In genomic region chr19:40599331-40600085, GRCh38 we compare ENCODE assay signal across 8 cellular contexts. TPM values are rescaled to one million over a fixed set of nuclear protein-coding genes. Genes with fewer than 3 reads are reported as not detected.
DNase-seq lines count a peak whose midpoint lies in the region; ATAC-seq and TF ChIP-seq lines count a peak whose summit lies in the region.

No MANE protein-coding gene starts in this region.

- H3K4me1 Mint-ChIP-seq in activated CD8-positive, alpha-beta T cell treated with anti-CD3 and anti-CD28 coated beads, Interleukin-2, amount 10 ng/mL, durations not matched to agents 7 days and 5 days (ENCODE audit: low read depth): peaks cover 65% of the 10 kb centered on the region
- peaks cover 32% of the 10 kb centered on the region for H3K4me1 Mint-ChIP-seq in type B pancreatic cell (ENCODE audit: unreplicated experiment)

- H3K36me3 Mint-ChIP-seq in activated CD8-positive, alpha-beta T cell treated with anti-CD3 and anti-CD28 coated beads, Interleukin-2, amount 10 ng/mL, durations not matched to agents 7 days and 5 days (ENCODE audit: low read depth): no peaks in the 10 kb centered on the region
- H3K36me3 Mint-ChIP-seq in type B pancreatic cell: no peaks in the 10 kb centered on the region

- POLR2A ChIA-PET in activated CD8-positive, alpha-beta T cell treated with anti-CD3 and anti-CD28 coated beads, Interleukin-2, amount 10 ng/mL, durations not matched to agents 7 days and 5 days (lab: Charles Lee): interaction anchor here (1.5 to 2.1 kb wide), 2 partner anchors 9 to 51 kb away, joined by 3 to 7 read pairs; no protein-coding TSS in a partner anchor

- CTCF ChIA-PET in activated CD8-positive, alpha-beta T cell treated with anti-CD3 and anti-CD28 coated beads, Interleukin-2, amount 10 ng/mL, durations not matched to agents 7 days and 5 days (lab: Charles Lee): interaction anchor here (1.0 to 8.5 kb wide), 14 partner anchors 14 to 459 kb away, joined by 3 to 62 read pairs (median 4); partner anchors contain the start of gene BLVRB

- no peak overlapping the region for H3K27ac Mint-ChIP-seq in activated CD8-positive, alpha-beta T cell treated with anti-CD3 and anti-CD28 coated beads, Interleukin-2, amount 10 ng/mL, durations not matched to agents 7 days and 5 days
- no peak overlapping the region for H3K27ac Mint-ChIP-seq in type B pancreatic cell

- DNase-seq in Right ventricle myocardium inferior (ENCODE audit: missing footprints) (peak; percentile 57), left cardiac atrium (no peak), kidney tubule cell (ENCODE audit: low spot score) (peak; percentile 17), type B pancreatic cell (ENCODE audit: extremely low spot score, unreplicated experiment) (no peak), HT-29 (ENCODE audit: low spot score) (no peak), inferior parietal cortex (ENCODE audit: extremely low spot score) (no peak)
- DNase-seq in activated CD8-positive, alpha-beta T cell treated with anti-CD3 and anti-CD28 coated beads, Interleukin-2, amount 10 ng/mL, durations not matched to agents 7 days and 5 days: peak; percentile 46

- intact Hi-C loops in Right ventricle myocardium inferior (cut with DNase I) (loop anchor here (2.0 to 5.0 kb wide), 4 partner anchors 118 to 295 kb away; partner anchors contain the start of genes BLVRB, COQ8B, ITPKC and PRX), left cardiac atrium (cut with DNase I) (loop anchor here (5.0 to 10.0 kb wide), 5 partner anchors 52 to 295 kb away; partner anchors contain the start of genes BLVRB (in 1 of the 2) and SPTBN4 (in 1 of the 2))

- peaks cover 49% of the 10 kb centered on the region for H3K27me3 Mint-ChIP-seq in activated CD8-positive, alpha-beta T cell treated with anti-CD3 and anti-CD28 coated beads, Interleukin-2, amount 10 ng/mL, durations not matched to agents 7 days and 5 days (ENCODE audit: low read depth)
- peaks cover 56% of the 10 kb centered on the region for H3K27me3 Mint-ChIP-seq in type B pancreatic cell

- peak overlapping the region; percentile 4 for H3K4me3 Mint-ChIP-seq in activated CD8-positive, alpha-beta T cell treated with anti-CD3 and anti-CD28 coated beads, Interleukin-2, amount 10 ng/mL, durations not matched to agents 7 days and 5 days
- peak overlapping the region; percentile 89 for H3K4me3 Mint-ChIP-seq in type B pancreatic cell

- TF ChIP-seq CTCF in type B pancreatic cell (conservative IDR thresholded peaks at IDR 0.05): no peak

- ATAC-seq in Right ventricle myocardium inferior: no peak
- ATAC-seq in left cardiac atrium: no peak
- no peak for ATAC-seq in activated CD8-positive, alpha-beta T cell treated with anti-CD3 and anti-CD28 coated beads, Interleukin-2, amount 10 ng/mL, durations not matched to agents 7 days and 5 days
- no peak for ATAC-seq in HG03108 (IDR thresholded peaks at IDR 0.05; ENCODE audit: unreplicated experiment)

- H3K9me3 Mint-ChIP-seq in activated CD8-positive, alpha-beta T cell treated with anti-CD3 and anti-CD28 coated beads, Interleukin-2, amount 10 ng/mL, durations not matched to agents 7 days and 5 days (ENCODE audit: insufficient read depth): no peaks in the 10 kb centered on the region
- peaks cover 4% of the 10 kb centered on the region for H3K9me3 Mint-ChIP-seq in type B pancreatic cell

RNA-seq across cellular contexts. Expression of gene LTBP4, which starts 1.7 kb away (rescaled TPM):
- total RNA-seq in Right ventricle myocardium inferior (324 TPM), left cardiac atrium (100 to 1,000 TPM; 272 to 361 TPM), type B pancreatic cell (ENCODE audit: low replicate concordance) (31.8 and 145 TPM in 2 replicates)
- 10 to 100 TPM; 54.3 to 54.7 TPM for total RNA-seq in activated CD8-positive, alpha-beta T cell treated with anti-CD3 and anti-CD28 coated beads, Interleukin-2, amount 10 ng/mL, durations not matched to agents 7 days and 5 days
- 42.1 and 56.7 TPM in 2 replicates for total RNA-seq in HT-29 (2014; rRNA removed; shearing (Covaris generic))

RNA-seq across cellular contexts. Expression of gene SHKBP1, which starts 22.8 kb away (rescaled TPM):
- 20.6 TPM for total RNA-seq in Right ventricle myocardium inferior
- 10 to 100 TPM; 23.5 to 24.4 TPM for total RNA-seq in left cardiac atrium
- 100 to 1,000 TPM; 116 to 124 TPM for total RNA-seq in activated CD8-positive, alpha-beta T cell treated with anti-CD3 and anti-CD28 coated beads, Interleukin-2, amount 10 ng/mL, durations not matched to agents 7 days and 5 days
- 54.6 and 55.4 TPM in 2 replicates for total RNA-seq in type B pancreatic cell (ENCODE audit: low replicate concordance)
- 128 and 142 TPM in 2 replicates for total RNA-seq in HT-29 (2014; rRNA removed; shearing (Covaris generic))

Comparison
In these comparisons a context has a peak if more than half of its experiments do, and no peak if none do; other contexts are left out.
1. DNase-seq: peak in Right ventricle myocardium inferior (single experiment), activated CD8-positive, alpha-beta T cell treated with anti-CD3 and anti-CD28 coated beads, Interleukin-2, amount 10 ng/mL, durations not matched to agents 7 days and 5 days (single experiment) and kidney tubule cell (single experiment); none in left cardiac atrium (single experiment), type B pancreatic cell (single experiment), HT-29 (single experiment) and inferior parietal cortex (single experiment).